Comparison of ENCODE assay signal across 10 cellular contexts in the genomic region with DNA sequence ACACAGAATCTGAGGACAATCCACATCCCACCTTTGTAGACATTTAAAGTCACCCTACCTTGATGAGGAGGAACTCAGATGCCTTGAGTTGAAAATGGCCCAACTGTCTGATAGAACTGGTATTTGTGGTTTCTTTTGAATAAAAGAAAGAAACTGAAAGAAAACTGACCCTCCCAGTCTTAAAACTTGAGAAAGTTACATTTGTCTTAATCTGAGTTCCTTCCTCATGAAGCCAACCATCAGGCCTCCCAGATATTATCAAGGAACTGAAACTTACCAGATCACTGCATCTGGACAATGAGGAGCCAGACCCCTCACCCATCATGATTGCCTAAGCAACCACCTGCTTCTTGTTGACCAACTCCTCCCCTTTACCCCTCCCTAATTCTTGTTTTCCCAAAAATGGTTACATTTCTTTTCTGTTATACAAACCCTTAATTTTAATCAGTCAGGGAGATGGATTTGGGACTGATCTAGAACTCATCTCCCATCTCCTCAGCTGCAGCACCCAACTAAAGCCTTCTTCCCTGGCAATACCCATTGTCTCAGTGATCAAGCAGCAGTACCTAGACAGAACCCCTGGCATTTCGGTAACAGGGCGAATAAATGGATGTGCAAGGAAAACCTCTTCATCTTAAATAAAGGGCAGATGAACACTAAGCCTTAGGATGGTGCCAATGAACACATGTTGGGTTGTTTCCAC.
DNase-seq lines count a peak whose midpoint lies in the region; ATAC-seq and TF ChIP-seq lines count a peak whose summit lies in the region.
"Had no signal": no experiment of that assay in that cellular context is flagged by ENCODE, and none has a peak within 500 bp of the region (broad histone marks: within the 10 kb centered on the region; RNA-seq: fewer than 3 reads in every experiment).

No MANE protein-coding gene starts in this region.

- H3K27ac Mint-ChIP-seq in activated CD4-positive, alpha-beta T cell treated with anti-CD3 and anti-CD28 coated beads, Interleukin-2, amount 10 ng/mL, durations not matched to agents 7 days and 5 days: peak overlapping the region; percentile 55
- H3K27ac Mint-ChIP-seq in natural killer cell (peak overlapping the region; percentile 86 to 87), progenitor cell of endocrine pancreas (no peak overlapping the region)

- H3K36me3 Mint-ChIP-seq in activated CD4-positive, alpha-beta T cell treated with anti-CD3 and anti-CD28 coated beads, Interleukin-2, amount 10 ng/mL, durations not matched to agents 7 days and 5 days (ENCODE audit: low read depth): peaks cover 68% of the 10 kb centered on the region
- H3K36me3 Mint-ChIP-seq in natural killer cell: peaks cover 15% of the 10 kb centered on the region
- peaks cover 9% of the 10 kb centered on the region for H3K36me3 Mint-ChIP-seq in progenitor cell of endocrine pancreas (ENCODE audit: insufficient read depth)

- POLR2A ChIA-PET in activated CD4-positive, alpha-beta T cell treated with anti-CD3 and anti-CD28 coated beads, Interleukin-2, amount 10 ng/mL, durations not matched to agents 7 days and 5 days (lab: Charles Lee): no interaction called here
- POLR2A ChIA-PET in PC-9 (lab: Charles Lee; ENCODE audit: unreplicated experiment): no interaction called here

- no peaks in the 10 kb centered on the region for H3K9me3 ChIP-seq in PC-9 (ENCODE audit: insufficient read depth, low read depth)

- intact Hi-C loops in PC-9 (cut with micrococcal nuclease; ENCODE audit: unreplicated experiment): no loop called here
- intact Hi-C loops in natural killer cell (cut with micrococcal nuclease): no loop called here

- no peaks in the 10 kb centered on the region for H3F3A ChIP-seq in PC-9 (ENCODE audit: insufficient read depth, low read depth)

- no peaks in the 10 kb centered on the region for H3K27me3 Mint-ChIP-seq in activated CD4-positive, alpha-beta T cell treated with anti-CD3 and anti-CD28 coated beads, Interleukin-2, amount 10 ng/mL, durations not matched to agents 7 days and 5 days
- H3K27me3 Mint-ChIP-seq in natural killer cell (ENCODE audit: low read depth in 2 of 2) (no peaks in the 10 kb centered on the region), progenitor cell of endocrine pancreas (no peaks in the 10 kb centered on the region)

- no peak overlapping the region for H3K27ac ChIP-seq in PC-9

- H3K79me2 ChIP-seq in PC-9 (ENCODE audit: low read depth): no peaks in the 10 kb centered on the region

- no peaks in the 10 kb centered on the region for H3K36me3 ChIP-seq in PC-9 (ENCODE audit: low read depth)

- TF ChIP-seq CTCF in PC-9 (conservative IDR thresholded peaks at IDR 0.05): no peak
- TF ChIP-seq CTCF in natural killer cell (IDR thresholded peaks at IDR 0.05): no peak
- TF ChIP-seq CTCF in progenitor cell of endocrine pancreas (IDR thresholded peaks at IDR 0.05; ENCODE audit: unreplicated experiment): no peak

- peak; percentile 54 for ATAC-seq in GM21390 (IDR thresholded peaks at IDR 0.05; ENCODE audit: unreplicated experiment)
- ATAC-seq in natural killer cell: peak in 1 of 3 donors; percentile 32

- H3K4me2 ChIP-seq in PC-9: no peak overlapping the region

- CTCF ChIA-PET in activated CD4-positive, alpha-beta T cell treated with anti-CD3 and anti-CD28 coated beads, Interleukin-2, amount 10 ng/mL, durations not matched to agents 7 days and 5 days (lab: Charles Lee): interaction anchor here (1.5 kb wide), 1 partner anchor 96 kb away, joined by 3 read pairs; no protein-coding TSS in a partner anchor
- CTCF ChIA-PET in PC-9 (lab: Charles Lee): no interaction called here

- H3K4me3 ChIP-seq in PC-9: no peak overlapping the region

- no peaks in the 10 kb centered on the region for H4K20me1 ChIP-seq in PC-9 (ENCODE audit: insufficient read depth)

- H3K4me3 Mint-ChIP-seq in activated CD4-positive, alpha-beta T cell treated with anti-CD3 and anti-CD28 coated beads, Interleukin-2, amount 10 ng/mL, durations not matched to agents 7 days and 5 days: no peak overlapping the region
- H3K4me3 Mint-ChIP-seq in natural killer cell (peak overlapping the region; percentile 88), progenitor cell of endocrine pancreas (ENCODE audit: low read depth) (no peak overlapping the region)

- peaks cover 32% of the 10 kb centered on the region for H3K4me1 Mint-ChIP-seq in activated CD4-positive, alpha-beta T cell treated with anti-CD3 and anti-CD28 coated beads, Interleukin-2, amount 10 ng/mL, durations not matched to agents 7 days and 5 days
- peaks cover 47 to 60% of the 10 kb centered on the region in 2 donors for H3K4me1 Mint-ChIP-seq in natural killer cell
- no peaks in the 10 kb centered on the region for H3K4me1 Mint-ChIP-seq in progenitor cell of endocrine pancreas (ENCODE audit: low read depth)

- no peaks in the 10 kb centered on the region for H3K9me2 ChIP-seq in PC-9 (ENCODE audit: insufficient read depth)

- no peaks in the 10 kb centered on the region for H3K27me3 ChIP-seq in PC-9 (ENCODE audit: insufficient read depth, low read depth)

- DNase-seq in activated CD4-positive, alpha-beta T cell treated with anti-CD3 and anti-CD28 coated beads, Interleukin-2, amount 10 ng/mL, durations not matched to agents 7 days and 5 days: no peak
- no peak for DNase-seq in activated CD4-positive, alpha-beta T cell treated with anti-CD3 and anti-CD28 coated beads for 4 hours
- DNase-seq in PC-9: no peak
- DNase-seq in natural killer cell: no peak
- no peak for DNase-seq in DMS 273 (lab: John Stamatoyannopoulos, UW; ENCODE audit: unreplicated experiment)
- DNase-seq in GM19240 (ENCODE audit: insufficient read length, low spot score): no peak
- no peak for DNase-seq in progenitor cell of endocrine pancreas (ENCODE audit: low spot score, unreplicated experiment)
- DNase-seq: islet precursor cell, KG1 had no signal

- BruUV-seq in PC-9 (replicated peaks; lab: Mats Ljungman, UMichigan): no TSS peak

- 0 out of 2 replicates have a peak overlapping the region, but pooled peaks have one; percentile 68 for H2AFZ ChIP-seq in PC-9

- H3K4me1 ChIP-seq in PC-9 (replicated peaks; ENCODE audit: insufficient read depth): no peaks in the 10 kb centered on the region

- H3K9me3 Mint-ChIP-seq in activated CD4-positive, alpha-beta T cell treated with anti-CD3 and anti-CD28 coated beads, Interleukin-2, amount 10 ng/mL, durations not matched to agents 7 days and 5 days: peaks cover 62% of the 10 kb centered on the region
- H3K9me3 Mint-ChIP-seq in natural killer cell (peaks cover 3 to 7% of the 10 kb centered on the region in 2 donors), progenitor cell of endocrine pancreas (ENCODE audit: low read depth) (peaks cover 42% of the 10 kb centered on the region)
